Comparison of ENCODE assay signal across 9 cellular contexts in genomic region chr16:70750893-70751467, GRCh38. TPM values are rescaled to one million over a fixed set of nuclear protein-coding genes. Genes with fewer than 3 reads are reported as not detected.
DNase-seq lines count a peak whose midpoint lies in the region; ATAC-seq, FAIRE-seq and TF ChIP-seq lines count a peak whose summit lies in the region.
"Had no signal": no experiment of that assay in that cellular context is flagged by ENCODE, and none has a peak within 500 bp of the region (broad histone marks: within the 10 kb centered on the region; RNA-seq: fewer than 3 reads in every experiment).

No MANE protein-coding gene starts in this region.

- H3K9me3 ChIP-seq in SK-N-SH (no peaks in the 10 kb centered on the region), pancreas (no peaks in the 10 kb centered on the region)
- H3K9me3 ChIP-seq: SJSA1 had no signal

- WGBS in SK-N-SH (ENCODE audit: low lambda C conversion rate), result 77% methylated on average over 10 of the region's 13 CpGs
- 78 to 83% methylated on average over 13 of the region's 13 CpGs for WGBS in pancreas, 2 donors
- WGBS in lower leg skin, 2 donors, result 64 to 71% methylated on average over 13 of the region's 13 CpGs

- no peak overlapping the region for H3K9ac ChIP-seq in SK-N-SH

- intact Hi-C loops in pancreas (cut with DNase I), result no loop called here
- intact Hi-C loops in lower leg skin (cut with DNase I; ENCODE audit: low total_unique reads), result no loop called here

- no peak for FAIRE-seq in pancreas (lab: Jason Lieb, UNC)

- no peak overlapping the region for H2AFZ ChIP-seq in SK-N-SH (ENCODE audit: low read depth)

- no peaks in the 10 kb centered on the region for H3K36me3 ChIP-seq in SK-N-SH (replicated peaks in 1 of 2; ENCODE audit: control insufficient read depth in 1 of 2, insufficient read depth in 2 of 2, low read length in 1 of 2)
- no peaks in the 10 kb centered on the region for H3K36me3 ChIP-seq in pancreas

- H3K4me1 ChIP-seq in SK-N-SH (ENCODE audit: control insufficient read depth in 1 of 2, insufficient read depth in 2 of 2, low read depth in 1 of 2, low read length in 1 of 2) (peaks cover 32 to 34% of the 10 kb centered on the region in 2 experiments; a peak in 3 of 4 replicates), pancreas (peaks cover 13 to 28% (median 14%) of the 10 kb centered on the region in 3 donors)

- H3K4me3 ChIP-seq in SK-N-SH (ENCODE audit: low read depth in 2 of 2, low read length in 1 of 2), result no peak overlapping the region
- H3K4me3 ChIP-seq in fibroblast of villous mesenchyme (ENCODE audit: low read depth, low read length), result no peak overlapping the region
- no peak overlapping the region for H3K4me3 ChIP-seq in pancreas
- no peak overlapping the region for H3K4me3 ChIP-seq in lower leg skin (ENCODE audit: low read depth, poor library complexity, severe bottlenecking)
- H3K4me3 ChIP-seq: SJSA1 had no signal

- H3K27ac ChIP-seq in SK-N-SH (ENCODE audit: low read depth in 2 of 2, low read length in 1 of 2) (no peak overlapping the region), pancreas (no peak overlapping the region)
- H3K27ac ChIP-seq: SJSA1 had no signal

- TF ChIP-seq POLR2A in lower leg skin (IDR thresholded peaks at IDR 0.05), result no peak

- H3F3A ChIP-seq in SK-N-SH (replicated peaks; ENCODE audit: insufficient read depth), result peaks cover 12% of the 10 kb centered on the region

- DNase-seq in AG20443 (ENCODE audit: low spot score), result peak; percentile 90
- DNase-seq in SK-N-SH, result no peak
- DNase-seq in fibroblast of villous mesenchyme (ENCODE audit: low read depth), result peak; percentile 96
- DNase-seq in pancreas, result peak in 2 of 6 donors; percentile 40 to 50
- no peak for DNase-seq in lower leg skin (ENCODE audit: low spot score in 2 of 2)
- DNase-seq in germinal center (ENCODE audit: low spot score), result no peak
- DNase-seq in NCI-H2171 (lab: John Stamatoyannopoulos, UW), result no peak

- TF ChIP-seq CTCF in SK-N-SH (IDR thresholded peaks at IDR 0.05), result no peak
- no peak for TF ChIP-seq CTCF in fibroblast of villous mesenchyme (IDR thresholded peaks at IDR 0.05; ENCODE audit: insufficient read depth, low read depth, low read length)
- no peak for TF ChIP-seq CTCF in pancreas (IDR thresholded peaks at IDR 0.05)
- TF ChIP-seq CTCF in lower leg skin (IDR thresholded peaks at IDR 0.05), result no peak

- no peaks in the 10 kb centered on the region for H3K79me2 ChIP-seq in SK-N-SH (ENCODE audit: insufficient read depth)

- TF ChIP-seq RAD21 in SK-N-SH (IDR thresholded peaks at IDR 0.05; ENCODE audit: low read length), result no peak

- no peak for TF ChIP-seq EP300 in SK-N-SH (IDR thresholded peaks at IDR 0.05; ENCODE audit: borderline replicate concordance in 1 of 2, low read depth in 1 of 2, low read length in 1 of 2)

- CTCF ChIA-PET in SK-N-SH (lab: Yijun Ruan, JAX), result interaction anchor here (1.3 to 5.6 kb wide), 3 partner anchors 9 to 20 kb away, joined by 3 to 43 read pairs (median 11); no protein-coding TSS in a partner anchor

- POLR2A ChIA-PET in SK-N-SH (lab: Yijun Ruan, JAX), result no interaction called here

- H4K20me1 ChIP-seq in SK-N-SH (ENCODE audit: insufficient read depth), result no peaks in the 10 kb centered on the region

- ATAC-seq in pancreas (peak in 3 of 4 donors; percentile 6 to 10 (median 8)), HG02623 (IDR thresholded peaks at IDR 0.05; ENCODE audit: unreplicated experiment) (no peak)

- H3K9me2 ChIP-seq in SK-N-SH, result no peaks in the 10 kb centered on the region

- H3K4me2 ChIP-seq in SK-N-SH, result no peak overlapping the region; the same call in 1 of the 2 replicates

- no peaks in the 10 kb centered on the region for H3K27me3 ChIP-seq in SK-N-SH (ENCODE audit: insufficient read depth)
- no peaks in the 10 kb centered on the region for H3K27me3 ChIP-seq in pancreas
- H3K27me3 ChIP-seq: SJSA1 had no signal

TF ChIP-seq in SK-N-SH, 30 proteins besides CTCF, POLR2A, EP300 and RAD21:
- TF ChIP-seq SMC3 (IDR thresholded peaks at IDR 0.05; ENCODE audit: low read depth, low read length), result no peak
- TF ChIP-seq, protein P1, sequence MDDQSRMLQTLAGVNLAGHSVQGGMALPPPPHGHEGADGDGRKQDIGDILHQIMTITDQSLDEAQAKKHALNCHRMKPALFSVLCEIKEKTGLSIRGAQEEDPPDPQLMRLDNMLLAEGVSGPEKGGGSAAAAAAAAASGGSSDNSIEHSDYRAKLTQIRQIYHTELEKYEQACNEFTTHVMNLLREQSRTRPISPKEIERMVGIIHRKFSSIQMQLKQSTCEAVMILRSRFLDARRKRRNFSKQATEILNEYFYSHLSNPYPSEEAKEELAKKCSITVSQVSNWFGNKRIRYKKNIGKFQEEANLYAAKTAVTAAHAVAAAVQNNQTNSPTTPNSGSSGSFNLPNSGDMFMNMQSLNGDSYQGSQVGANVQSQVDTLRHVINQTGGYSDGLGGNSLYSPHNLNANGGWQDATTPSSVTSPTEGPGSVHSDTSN (IDR thresholded peaks at IDR 0.05), result peak; percentile 56

RNA-seq across cellular contexts. Expression of gene VAC14, which starts 50.0 kb away (rescaled TPM):
- polyA plus RNA-seq in SK-N-SH (2012; rRNA removed) (30.9 and 33.2 TPM in 2 replicates), pancreas (10 to 100 TPM; 32.2 to 36.3 TPM)
- polyA plus RNA-seq in SK-N-SH (2012; cell fraction: cytosol; rRNA removed), result 12.9 and 21.9 TPM in 2 replicates
- polyA plus RNA-seq in SK-N-SH (2012; cell fraction: nucleus; rRNA removed), result 48.4 and 53.9 TPM in 2 replicates
- total RNA-seq in fibroblast of villous mesenchyme (37.1 and 55.4 TPM in 2 replicates), pancreas (10 to 100 TPM in 5 of 6 donors, 1 to 10 TPM in 1; 9.6 to 21.8 (median 14.1) TPM), lower leg skin (10 to 100 TPM; 20.1 to 47.8 (median 39.0) TPM)

Comparison
In these comparisons a context has a peak if more than half of its experiments do, and no peak if none do; other contexts are left out.
1. DNase-seq: peak in AG20443 (single experiment) and fibroblast of villous mesenchyme (single experiment); none in SK-N-SH (single experiment), lower leg skin (0 of 2), germinal center (single experiment) and NCI-H2171 (single experiment).